9 cellular contexts compared by ENCODE assay signal in genomic region chr19:17136026-17136425, GRCh38.
DNase-seq lines count a peak whose midpoint lies in the region; ATAC-seq, FAIRE-seq and TF ChIP-seq lines count a peak whose summit lies in the region.
"Had no signal": no experiment of that assay in that cellular context is flagged by ENCODE, and none has a peak within 500 bp of the region (broad histone marks: within the 10 kb centered on the region; RNA-seq: fewer than 3 reads in every experiment).

No MANE protein-coding gene starts in this region.

- no peaks in the 10 kb centered on the region for H3K9me3 ChIP-seq in lower lobe of right lung
- no peaks in the 10 kb centered on the region for H3K9me3 ChIP-seq in subcutaneous abdominal adipose tissue (ENCODE audit: control insufficient read depth in 5 of 5, low read length in 5 of 5)

- no peaks in the 10 kb centered on the region for H3K9me3 Mint-ChIP-seq in HFFc6
- no peaks in the 10 kb centered on the region for H3K9me3 Mint-ChIP-seq in central memory CD8-positive, alpha-beta T cell

- H3K27me3 Mint-ChIP-seq in HFFc6 (ENCODE audit: insufficient read depth), result no peaks in the 10 kb centered on the region; the same call in 1 of the 2 replicates
- H3K27me3 Mint-ChIP-seq in central memory CD8-positive, alpha-beta T cell, result no peaks in the 10 kb centered on the region

- no peak for TF ChIP-seq POLR2A in H54 (IDR thresholded peaks at IDR 0.05; ENCODE audit: low read depth, low read length)

- H3K36me3 ChIP-seq in lower lobe of right lung (no peaks in the 10 kb centered on the region), subcutaneous abdominal adipose tissue (ENCODE audit: control insufficient read depth in 5 of 5, insufficient read depth in 5 of 5, low read length in 5 of 5) (peaks cover 0 to under 1% (median 0%) of the 10 kb centered on the region in 5 donors)

- H3K4me3 ChIP-seq in lower lobe of right lung (no peak overlapping the region), subcutaneous abdominal adipose tissue (ENCODE audit: low read depth in 1 of 5, low read length in 5 of 5) (peak overlapping the region in 4 of 5 donors; percentile 7 to 55 (median 46))

- peaks cover 8% of the 10 kb centered on the region for H3K36me3 Mint-ChIP-seq in HFFc6 (ENCODE audit: low read depth)
- peaks cover 9% of the 10 kb centered on the region for H3K36me3 Mint-ChIP-seq in central memory CD8-positive, alpha-beta T cell (ENCODE audit: insufficient read depth)

- peak overlapping the region; percentile 92 for H3K27ac ChIP-seq in lower lobe of right lung
- peak overlapping the region; percentile 83 for H3K27ac ChIP-seq in subcutaneous abdominal adipose tissue (ENCODE audit: low read depth, low read length)

- no peak for DNase-seq in HFFc6
- no peak for DNase-seq in central memory CD8-positive, alpha-beta T cell (ENCODE audit: low spot score in 2 of 2)
- no peak for DNase-seq in lower lobe of right lung
- DNase-seq in NCI-H526 treated with DMSO at 0.1 percent for 48 hours (lab: John Stamatoyannopoulos, UW), result no peak
- DNase-seq in DMS153 treated with DMSO at 0.1 percent for 48 hours (lab: John Stamatoyannopoulos, UW; ENCODE audit: unreplicated experiment), result no peak
- DNase-seq in GM19240 (ENCODE audit: insufficient read length, low spot score), result no peak
- no peak for DNase-seq in H54 (ENCODE audit: insufficient read length, low spot score)
- DNase-seq: NCI-H2029 had no signal

- intact Hi-C loops in lower lobe of right lung (cut with DNase I), result no loop called here

- no peak for TF ChIP-seq CTCF in HFFc6 (IDR thresholded peaks at IDR 0.05)
- no peak for TF ChIP-seq CTCF in lower lobe of right lung (IDR thresholded peaks at IDR 0.05)

- H3K27ac Mint-ChIP-seq in HFFc6, result peak overlapping the region; percentile 98
- H3K27ac Mint-ChIP-seq in central memory CD8-positive, alpha-beta T cell (ENCODE audit: low read depth), result peak overlapping the region; percentile 25

- H3K4me1 Mint-ChIP-seq in HFFc6 (ENCODE audit: low read depth), result peaks cover 36% of the 10 kb centered on the region
- H3K4me1 Mint-ChIP-seq in central memory CD8-positive, alpha-beta T cell, result peaks cover 14% of the 10 kb centered on the region

- peak overlapping the region; percentile 7 to 87 (median 71) for H3K9ac ChIP-seq in subcutaneous abdominal adipose tissue (ENCODE audit: low read length in 5 of 5)

- no peak for FAIRE-seq in H54 (lab: Jason Lieb, UNC)

- H3K4me3 Mint-ChIP-seq in HFFc6, result peak overlapping the region; percentile 85
- no peak overlapping the region for H3K4me3 Mint-ChIP-seq in central memory CD8-positive, alpha-beta T cell

- no peak for ATAC-seq in central memory CD8-positive, alpha-beta T cell (replicated peaks; ENCODE audit: extremely low read depth, poor library complexity, severe bottlenecking)
- no peak for ATAC-seq in lower lobe of right lung

- no peaks in the 10 kb centered on the region for H3K27me3 ChIP-seq in lower lobe of right lung (ENCODE audit: low read depth)
- no peaks in the 10 kb centered on the region for H3K27me3 ChIP-seq in subcutaneous abdominal adipose tissue (ENCODE audit: control insufficient read depth in 5 of 5, insufficient read depth in 4 of 5, low read length in 5 of 5)

- H3K4me1 ChIP-seq in lower lobe of right lung (peaks cover 55% of the 10 kb centered on the region), subcutaneous abdominal adipose tissue (ENCODE audit: control insufficient read depth in 5 of 5, insufficient read depth in 5 of 5, low read length in 5 of 5) (peaks cover 7 to 28% (median 20%) of the 10 kb centered on the region in 5 donors)
